In the genomic region with DNA sequence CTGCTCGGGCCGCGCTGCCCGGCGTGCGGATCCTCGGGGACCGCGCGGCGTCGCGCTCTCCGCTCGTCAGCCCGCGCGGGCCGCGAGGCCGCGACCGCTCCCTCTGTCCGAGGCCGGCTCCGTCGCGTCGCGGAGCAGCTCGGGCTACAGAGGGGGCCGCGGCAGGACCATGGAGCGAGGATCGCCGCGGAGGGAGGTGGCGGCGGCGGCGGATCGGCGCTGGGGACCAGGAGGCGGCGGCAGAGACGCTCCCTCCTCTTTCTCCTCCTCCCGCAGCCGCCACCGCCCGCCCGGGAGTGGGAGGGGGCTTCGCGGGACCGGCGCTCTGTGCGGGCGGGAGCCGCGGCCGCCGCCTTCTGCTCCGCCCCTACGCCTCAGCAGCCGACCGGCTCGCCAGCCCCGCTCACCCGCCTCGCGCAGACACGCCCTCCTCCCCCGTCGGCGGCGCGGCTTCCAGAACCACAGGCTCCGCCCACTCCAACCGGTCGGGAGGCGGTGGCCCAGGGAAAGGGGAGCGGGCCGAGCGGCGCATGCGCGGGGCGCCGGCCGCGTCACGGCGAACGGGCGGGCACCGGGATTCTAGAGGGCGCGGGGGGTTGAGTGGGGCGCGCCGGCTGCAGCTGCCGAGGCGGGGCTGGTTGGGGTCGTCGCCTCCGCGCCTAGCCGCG, we compare ENCODE assay signal across 8 cellular contexts. TPM values are rescaled to one million over a fixed set of nuclear protein-coding genes. Genes with fewer than 3 reads are reported as not detected.
A peak's percentile ranks its signal among the peaks of the same experiment; 100 is the strongest.
DNase-seq lines count a peak whose midpoint lies in the region; ATAC-seq and TF ChIP-seq lines count a peak whose summit lies in the region.

A gene with protein sequence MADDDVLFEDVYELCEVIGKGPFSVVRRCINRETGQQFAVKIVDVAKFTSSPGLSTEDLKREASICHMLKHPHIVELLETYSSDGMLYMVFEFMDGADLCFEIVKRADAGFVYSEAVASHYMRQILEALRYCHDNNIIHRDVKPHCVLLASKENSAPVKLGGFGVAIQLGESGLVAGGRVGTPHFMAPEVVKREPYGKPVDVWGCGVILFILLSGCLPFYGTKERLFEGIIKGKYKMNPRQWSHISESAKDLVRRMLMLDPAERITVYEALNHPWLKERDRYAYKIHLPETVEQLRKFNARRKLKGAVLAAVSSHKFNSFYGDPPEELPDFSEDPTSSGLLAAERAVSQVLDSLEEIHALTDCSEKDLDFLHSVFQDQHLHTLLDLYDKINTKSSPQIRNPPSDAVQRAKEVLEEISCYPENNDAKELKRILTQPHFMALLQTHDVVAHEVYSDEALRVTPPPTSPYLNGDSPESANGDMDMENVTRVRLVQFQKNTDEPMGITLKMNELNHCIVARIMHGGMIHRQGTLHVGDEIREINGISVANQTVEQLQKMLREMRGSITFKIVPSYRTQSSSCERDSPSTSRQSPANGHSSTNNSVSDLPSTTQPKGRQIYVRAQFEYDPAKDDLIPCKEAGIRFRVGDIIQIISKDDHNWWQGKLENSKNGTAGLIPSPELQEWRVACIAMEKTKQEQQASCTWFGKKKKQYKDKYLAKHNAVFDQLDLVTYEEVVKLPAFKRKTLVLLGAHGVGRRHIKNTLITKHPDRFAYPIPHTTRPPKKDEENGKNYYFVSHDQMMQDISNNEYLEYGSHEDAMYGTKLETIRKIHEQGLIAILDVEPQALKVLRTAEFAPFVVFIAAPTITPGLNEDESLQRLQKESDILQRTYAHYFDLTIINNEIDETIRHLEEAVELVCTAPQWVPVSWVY (minus strand): TSS at position 298 of the 668 bp plus-strand sequence. CDS start 566 bp downstream, outside the sequence.

- in situ Hi-C loops in ACHN (cut with HindIII; ENCODE audit: low pct_ligation_motif_present, low pct_unique_long_range_greater_than_20kb, low sequenced_read_pairs): no loop called here
- in situ Hi-C loops in T47D (cut with HindIII; ENCODE audit: low pct_unique_long_range_greater_than_20kb, low sequenced_read_pairs): no loop called here

- H3K9me3 ChIP-seq in iPS-20b (ENCODE audit: insufficient read depth, low read depth, low read length): no peaks in the 10 kb centered on the region
- H3K9me3 ChIP-seq in skeletal muscle tissue (ENCODE audit: control insufficient read depth in 3 of 3, low read length in 3 of 3): no peaks in the 10 kb centered on the region

- peak; percentile 85 for DNase-seq in ACHN
- peak; percentile 75 for DNase-seq in NCI-H2196 treated with DMSO at 0.1 percent for 48 hours (lab: John Stamatoyannopoulos, UW; ENCODE audit: unreplicated experiment)
- DNase-seq in T47D (ENCODE audit: low read depth in 1 of 2, low spot score in 1 of 2): peak; percentile 69 to 96

- H3K4me1 ChIP-seq in iPS-20b (ENCODE audit: insufficient read depth, low read length): peaks cover 3% of the 10 kb centered on the region; the same call in 1 of the 2 replicates
- peaks cover 0 to 5% (median 2%) of the 10 kb centered on the region in 3 donors for H3K4me1 ChIP-seq in skeletal muscle tissue (ENCODE audit: control insufficient read depth in 3 of 3, insufficient read depth in 3 of 3, low read length in 3 of 3)

- H3K4me3 ChIP-seq in iPS-20b (ENCODE audit: low read length) (peak within 1 kb of the TSS; percentile 92), skeletal muscle tissue (ENCODE audit: low read length in 3 of 3) (peak within 1 kb of the TSS; percentile 78 to 84 (median 84))

- H3K27me3 ChIP-seq in iPS-20b (ENCODE audit: insufficient read depth, low read length): peaks cover 8% of the 10 kb centered on the region; the same call in 1 of the 2 replicates
- H3K27me3 ChIP-seq in skeletal muscle tissue (ENCODE audit: control insufficient read depth in 3 of 3, insufficient read depth in 3 of 3, low read length in 3 of 3): no peaks in the 10 kb centered on the region

- ATAC-seq in GM18909 (IDR thresholded peaks at IDR 0.05; ENCODE audit: poor library complexity, unreplicated experiment) (peak; percentile 87), HG03139 (IDR thresholded peaks at IDR 0.05; ENCODE audit: unreplicated experiment) (peak; percentile 74)

- TF ChIP-seq CTCF in VCaP (conservative IDR thresholded peaks at IDR 0.05): 0 out of 2 replicates have a peak, but pooled peaks have one; percentile 9

- H3K36me3 ChIP-seq in iPS-20b (ENCODE audit: insufficient read depth, low read depth, low read length): no peaks in the 10 kb centered on the region
- no peaks in the 10 kb centered on the region for H3K36me3 ChIP-seq in skeletal muscle tissue (ENCODE audit: control insufficient read depth in 3 of 3, insufficient read depth in 3 of 3, low read length in 3 of 3)

- H3K9ac ChIP-seq in iPS-20b (ENCODE audit: low read depth, low read length) (peak within 1 kb of the TSS; percentile 78), skeletal muscle tissue (ENCODE audit: low read depth in 1 of 3, low read length in 3 of 3) (peak within 1 kb of the TSS; percentile 65 to 80 (median 67))

- peak within 1 kb of the TSS; percentile 82 for H3K27ac ChIP-seq in VCaP
- no peak within 1 kb of the TSS for H3K27ac ChIP-seq in iPS-20b (ENCODE audit: low read length)
- H3K27ac ChIP-seq in skeletal muscle tissue (ENCODE audit: low read depth, low read length): peak within 1 kb of the TSS; percentile 56

RNA-seq across cellular contexts. Expression of the gene that starts here (rescaled TPM):
- total RNA-seq in skeletal muscle tissue: 31.3 TPM
